9 cellular contexts compared by ENCODE assay signal in the genomic region with DNA sequence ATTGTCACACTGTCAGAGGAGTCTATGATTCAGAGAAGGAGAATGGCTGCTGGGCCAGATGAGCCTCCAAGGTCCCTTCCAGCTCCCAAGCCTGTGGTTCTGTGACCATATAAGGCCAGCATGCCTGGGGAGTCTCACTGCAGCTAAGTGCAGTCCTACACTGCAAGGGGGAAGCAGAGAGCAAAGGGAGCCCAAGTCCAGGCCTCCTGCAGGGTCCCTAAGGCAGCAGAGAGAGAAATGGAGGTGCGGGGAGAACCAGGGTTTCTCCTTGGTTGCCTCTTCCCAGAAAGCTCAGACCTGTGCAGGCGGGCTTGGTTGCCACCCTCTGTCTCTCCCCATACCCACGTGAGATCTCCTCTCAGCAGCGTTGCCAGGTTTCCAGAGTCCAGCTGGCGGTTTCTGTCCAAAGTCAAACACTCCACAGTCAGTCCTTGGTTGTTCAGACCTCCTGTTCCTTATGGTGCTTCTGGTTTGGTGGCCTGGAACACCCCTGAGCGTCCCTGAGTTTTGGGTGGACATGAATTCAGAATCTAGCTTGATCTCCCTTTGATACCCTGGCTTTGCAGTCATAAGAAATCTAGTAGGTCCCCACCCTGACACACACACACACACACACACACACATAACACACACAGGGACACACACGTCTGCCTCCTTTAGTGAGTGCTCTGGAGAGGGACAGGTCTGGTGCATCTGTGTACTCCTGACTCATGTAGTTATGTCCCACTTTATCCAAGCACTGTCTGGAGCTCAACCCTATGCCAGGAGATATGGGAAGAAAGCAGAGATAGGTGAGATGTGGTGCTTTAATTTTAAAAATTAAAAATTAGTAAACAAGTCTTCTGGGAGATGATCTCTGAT.
DNase-seq lines count a peak whose midpoint lies in the region; ATAC-seq and TF ChIP-seq lines count a peak whose summit lies in the region.
"Had no signal": no experiment of that assay in that cellular context is flagged by ENCODE, and none has a peak within 500 bp of the region (broad histone marks: within the 10 kb centered on the region; RNA-seq: fewer than 3 reads in every experiment).

No MANE protein-coding gene starts in this region.

- H3K4me1 ChIP-seq in body of pancreas (no peaks in the 10 kb centered on the region), smooth muscle cell (ENCODE audit: low read depth) (no peaks in the 10 kb centered on the region), OCI-LY7 (ENCODE audit: insufficient read depth, low read length, poor library complexity, severe bottlenecking) (no peaks in the 10 kb centered on the region)

- CTCF ChIA-PET in OCI-LY7 (lab: Charles Lee; ENCODE audit: unreplicated experiment): interaction anchor here (1.0 kb wide), 1 partner anchor 57 kb away, joined by 3 read pairs; no protein-coding TSS in a partner anchor

- no peaks in the 10 kb centered on the region for H3K36me3 ChIP-seq in body of pancreas (replicated peaks in 1 of 2; ENCODE audit: insufficient read depth in 1 of 2, low read depth in 2 of 2)
- H3K36me3 ChIP-seq in smooth muscle cell (ENCODE audit: low read depth): no peaks in the 10 kb centered on the region
- no peaks in the 10 kb centered on the region for H3K36me3 ChIP-seq in OCI-LY7 (ENCODE audit: insufficient read depth, low read length)

- POLR2A ChIA-PET in OCI-LY7 (lab: Charles Lee): interaction anchor here (0.7 kb wide), 3 partner anchors 8 to 154 kb away, joined by 3 read pairs; no protein-coding TSS in a partner anchor

- no peaks in the 10 kb centered on the region for H3K9me3 ChIP-seq in body of pancreas
- H3K9me3 ChIP-seq in smooth muscle cell (replicated peaks; ENCODE audit: low read depth): no peaks in the 10 kb centered on the region
- H3K9me3 ChIP-seq in OCI-LY7 (ENCODE audit: low read length): no peaks in the 10 kb centered on the region

- BruUV-seq in OCI-LY7 (replicated peaks; lab: Mats Ljungman, UMichigan): no TSS peak

- H2AFZ ChIP-seq in smooth muscle cell (ENCODE audit: low read depth): peak overlapping the region; percentile 60
- no peak overlapping the region for H2AFZ ChIP-seq in OCI-LY7 (ENCODE audit: low read length)

- H3K79me2 ChIP-seq in smooth muscle cell (ENCODE audit: low read depth) (no peaks in the 10 kb centered on the region), OCI-LY7 (ENCODE audit: insufficient read depth, low read depth, low read length) (no peaks in the 10 kb centered on the region)

- H3K4me2 ChIP-seq in smooth muscle cell (peak overlapping the region; percentile 73), OCI-LY7 (ENCODE audit: low read length) (no peak overlapping the region)

- peak; percentile 76 for DNase-seq in HCEC 1CT
- DNase-seq in body of pancreas: peak in 3 of 4 donors; percentile 34 to 48 (median 46)
- DNase-seq in kidney glomerular epithelial cell (lab: John Stamatoyannopoulos, UW): peak; percentile 34
- DNase-seq in smooth muscle cell (lab: John Stamatoyannopoulos, UW; ENCODE audit: unreplicated experiment): peak; percentile 14
- DNase-seq in NOMO-1 treated with DMSO at 0.1 percent for 48 hours (lab: John Stamatoyannopoulos, UW; ENCODE audit: unreplicated experiment): no peak
- no peak for DNase-seq in activated CD4-positive, alpha-beta T cell treated with anti-CD3 and anti-CD28 coated beads for 4 hours
- no peak for DNase-seq in OCI-LY7 (ENCODE audit: low spot score)
- DNase-seq: activated CD4-positive, alpha-beta T cell treated with anti-CD3 and anti-CD28 coated beads, Interleukin-2, amount 50 U/mL, for 48 hours had no signal

- no peak overlapping the region for H3K9ac ChIP-seq in smooth muscle cell (ENCODE audit: low read depth)

- intact Hi-C loops in body of pancreas (cut with DNase I) (no loop called here), OCI-LY7 (cut with micrococcal nuclease; ENCODE audit: unreplicated experiment) (no loop called here)

- no peak for TF ChIP-seq POLR2A in body of pancreas (IDR thresholded peaks at IDR 0.05)

- H3K27ac ChIP-seq in body of pancreas: no peak overlapping the region
- peak overlapping the region; percentile 78 for H3K27ac ChIP-seq in smooth muscle cell (ENCODE audit: low read depth)
- no peak overlapping the region for H3K27ac ChIP-seq in OCI-LY7 (ENCODE audit: low read depth, low read length, poor library complexity, severe bottlenecking)

- no peaks in the 10 kb centered on the region for H3K9me2 ChIP-seq in OCI-LY7 (ENCODE audit: insufficient read depth, low read length)

- H3K4me3 ChIP-seq in body of pancreas (no peak overlapping the region), smooth muscle cell (no peak overlapping the region), OCI-LY7 (ENCODE audit: low read depth, low read length, poor library complexity, severe bottlenecking) (no peak overlapping the region)

- TF ChIP-seq CTCF in body of pancreas (IDR thresholded peaks at IDR 0.05) (no peak), smooth muscle cell (IDR thresholded peaks at IDR 0.05; ENCODE audit: borderline replicate concordance, insufficient read depth, poor library complexity, severe bottlenecking) (peak; percentile 30), OCI-LY7 (conservative IDR thresholded peaks at IDR 0.05; ENCODE audit: low read length) (no peak)

- no peaks in the 10 kb centered on the region for H4K20me1 ChIP-seq in smooth muscle cell (ENCODE audit: low read depth)
- H4K20me1 ChIP-seq in OCI-LY7 (ENCODE audit: insufficient read depth, low read length): no peaks in the 10 kb centered on the region

- no peaks in the 10 kb centered on the region for H3F3A ChIP-seq in smooth muscle cell (ENCODE audit: low read depth)

- WGBS in body of pancreas, 2 donors: 50 to 60% methylated on average over 6 to 7 of the region's 7 CpGs
- 75% methylated on average over 7 of the region's 7 CpGs for WGBS in smooth muscle cell (ENCODE audit: low lambda C conversion rate)

- ATAC-seq in body of pancreas: no peak
- no peak for ATAC-seq in GM19328 (IDR thresholded peaks at IDR 0.05; ENCODE audit: unreplicated experiment)

- H3K27me3 ChIP-seq in body of pancreas: no peaks in the 10 kb centered on the region
- H3K27me3 ChIP-seq in smooth muscle cell (ENCODE audit: low read depth): no peaks in the 10 kb centered on the region

Comparison
In these comparisons a context has a peak if more than half of its experiments do, and no peak if none do; other contexts are left out.
1. DNase-seq: peak in HCEC 1CT (single experiment), body of pancreas (3 of 4), kidney glomerular epithelial cell (single experiment) and smooth muscle cell (single experiment); none in NOMO-1 treated with DMSO at 0.1 percent for 48 hours (single experiment), activated CD4-positive, alpha-beta T cell treated with anti-CD3 and anti-CD28 coated beads for 4 hours (0 of 2) and OCI-LY7 (single experiment).